ENCODE assay signal across 8 cellular contexts in genomic region chr1:55214214-55214902, GRCh38. TPM values are rescaled to one million over a fixed set of nuclear protein-coding genes. Genes with fewer than 3 reads are reported as not detected.
A peak's percentile ranks its signal among the peaks of the same experiment; 100 is the strongest.
DNase-seq lines count a peak whose midpoint lies in the region; ATAC-seq, FAIRE-seq and TF ChIP-seq lines count a peak whose summit lies in the region.

No MANE protein-coding gene starts in this region.

- DNase-seq in NK-92 treated with Interleukin-12 subunit alpha and Interleukin-12 subunit beta, amount 100 ng/mL, for 24 hours (lab: John Stamatoyannopoulos, UW), result peak; percentile 15
- no peak for DNase-seq in NK-92 (lab: John Stamatoyannopoulos, UW; ENCODE audit: unreplicated experiment)
- peak; percentile 36 for DNase-seq in NCI-H82 treated with DMSO at 0.1 percent for 48 hours (lab: John Stamatoyannopoulos, UW; ENCODE audit: unreplicated experiment)
- peak; percentile 79 for DNase-seq in activated effector memory CD4-positive, alpha-beta T cell treated with anti-CD3 and anti-CD28 coated beads, Interleukin-2, amount 50 U/mL, for 16 hours
- peak; percentile 50 for DNase-seq in glomerular visceral epithelial cell (ENCODE audit: extremely low spot score)
- DNase-seq in occipital lobe (lab: John Stamatoyannopoulos, UW), result peak; percentile 41
- no peak for DNase-seq in H54 (ENCODE audit: insufficient read length, low spot score)

- no peak for TF ChIP-seq POLR2A in H54 (IDR thresholded peaks at IDR 0.05; ENCODE audit: low read depth, low read length)

- FAIRE-seq in H54 (lab: Jason Lieb, UNC), result no peak

- peak; percentile 9 for ATAC-seq in HG02973 (IDR thresholded peaks at IDR 0.05; ENCODE audit: unreplicated experiment)

RNA-seq across cellular contexts. Expression of gene USP24, which starts 0.8 kb away (rescaled TPM):
- 93.9 TPM for total RNA-seq in occipital lobe

Comparison
In these comparisons a context has a peak if more than half of its experiments do, and no peak if none do; other contexts are left out.
1. DNase-seq: peak in NK-92 treated with Interleukin-12 subunit alpha and Interleukin-12 subunit beta, amount 100 ng/mL, for 24 hours (single experiment), NCI-H82 treated with DMSO at 0.1 percent for 48 hours (single experiment), activated effector memory CD4-positive, alpha-beta T cell treated with anti-CD3 and anti-CD28 coated beads, Interleukin-2, amount 50 U/mL, for 16 hours (single experiment), glomerular visceral epithelial cell (single experiment) and occipital lobe (single experiment); none in NK-92 (single experiment) and H54 (single experiment).